ENCODE assay signal across 8 cellular contexts in genomic region chr7:76314042-76314721, GRCh38. TPM values are rescaled to one million over a fixed set of nuclear protein-coding genes. Genes with fewer than 3 reads are reported as not detected.
DNase-seq lines count a peak whose midpoint lies in the region; TF ChIP-seq lines count a peak whose summit lies in the region.

No MANE protein-coding gene starts in this region.

- TF ChIP-seq RAD21 in SK-N-SH (IDR thresholded peaks at IDR 0.05; ENCODE audit: low read length) = peak; percentile 100

- intact Hi-C loops in activated naive CD4-positive, alpha-beta T cell treated with anti-CD3 and anti-CD28 coated beads for 36 hours (cut with micrococcal nuclease) = loop anchor here (1.0 kb wide), 4 partner anchors 11 to 136 kb away; no protein-coding TSS in a partner anchor

- peaks cover 6% of the 10 kb centered on the region for H3F3A ChIP-seq in SK-N-SH (replicated peaks; ENCODE audit: insufficient read depth)

- CTCF ChIA-PET in SK-N-SH (lab: Yijun Ruan, JAX) = interaction anchor here (0.5 to 21.0 kb wide), 44 partner anchors 9 to 400 kb away, joined by 3 to 774 read pairs (median 4); partner anchors contain the start of genes HSPB1 and SRRM3
- CTCF ChIA-PET in activated naive CD4-positive, alpha-beta T cell treated with anti-CD3 and anti-CD28 coated beads for 36 hours (lab: Charles Lee) = interaction anchor here (0.6 to 7.2 kb wide), 27 partner anchors 10 to 188 kb away, joined by 3 to 103 read pairs (median 5); partner anchors contain the start of genes HSPB1 and YWHAG

- H3K36me3 ChIP-seq in ES-I3 (ENCODE audit: insufficient read depth, low read length) (no peaks in the 10 kb centered on the region), SK-N-SH (replicated peaks in 1 of 2; ENCODE audit: control insufficient read depth in 1 of 2, insufficient read depth in 2 of 2, low read length in 1 of 2) (no peaks in the 10 kb centered on the region)

- no peaks in the 10 kb centered on the region; the same call in 1 of the 2 replicates for H3K79me2 ChIP-seq in SK-N-SH (ENCODE audit: insufficient read depth)

- TF ChIP-seq CTCF in HFFc6 (IDR thresholded peaks at IDR 0.05) = peak; percentile 100
- TF ChIP-seq CTCF in SK-N-SH (IDR thresholded peaks at IDR 0.05) = peak; percentile 100
- TF ChIP-seq CTCF in glutamatergic neuron (IDR thresholded peaks at IDR 0.05; ENCODE audit: partially characterized antibody, unreplicated experiment) = peak; percentile 97
- peak; percentile 100 for TF ChIP-seq CTCF in type B pancreatic cell (conservative IDR thresholded peaks at IDR 0.05)

- H3K9ac ChIP-seq in ES-I3 (ENCODE audit: low read depth, low read length) = peak overlapping the region; percentile 55; the same call in 1 of the 2 replicates
- H3K9ac ChIP-seq in SK-N-SH = no peak overlapping the region

- H2AFZ ChIP-seq in SK-N-SH (ENCODE audit: low read depth) = peak overlapping the region; percentile 79; the same call in 1 of the 2 replicates

- 13% methylated on average over 12 of the region's 15 CpGs for WGBS in SK-N-SH (ENCODE audit: low lambda C conversion rate)

- POLR2A ChIA-PET in SK-N-SH (lab: Yijun Ruan, JAX) = interaction anchor here (0.7 to 1.5 kb wide), 7 partner anchors 11 to 136 kb away, joined by 3 to 7 read pairs (median 4); partner anchors contain the start of gene YWHAG

- H3K4me2 ChIP-seq in SK-N-SH = no peak overlapping the region

- H3K4me3 ChIP-seq in SK-N-SH (ENCODE audit: low read depth in 2 of 2, low read length in 1 of 2) = no peak overlapping the region; a peak in 2 of 4 replicates

- H3K27me3 ChIP-seq in SK-N-SH (ENCODE audit: insufficient read depth) = no peaks in the 10 kb centered on the region

- peak overlapping the region; percentile 50; the same call in 1 of the 2 replicates for H3K4me3 Mint-ChIP-seq in HFFc6
- no peak overlapping the region for H3K4me3 Mint-ChIP-seq in activated naive CD4-positive, alpha-beta T cell treated with anti-CD3 and anti-CD28 coated beads for 36 hours
- H3K4me3 Mint-ChIP-seq in glutamatergic neuron (ENCODE audit: unreplicated experiment) = no peak overlapping the region
- H3K4me3 Mint-ChIP-seq in type B pancreatic cell = peak overlapping the region; percentile 39

- TF ChIP-seq EP300 in SK-N-SH (IDR thresholded peaks at IDR 0.05; ENCODE audit: borderline replicate concordance in 1 of 2, low read depth in 1 of 2, low read length in 1 of 2) = peak in 1 of 2 experiments; percentile 69; a peak in 3 of 4 replicates

- no peak overlapping the region for H3K27ac ChIP-seq in SK-N-SH (ENCODE audit: low read depth in 2 of 2, low read length in 1 of 2)

- H3K27ac Mint-ChIP-seq in HFFc6 (peak overlapping the region; percentile 49; the same call in 1 of the 2 replicates), glutamatergic neuron (ENCODE audit: unreplicated experiment) (no peak overlapping the region), type B pancreatic cell (peak overlapping the region; percentile 46)
- no peak overlapping the region for H3K27ac Mint-ChIP-seq in activated naive CD4-positive, alpha-beta T cell treated with anti-CD3 and anti-CD28 coated beads for 36 hours

- DNase-seq in HFFc6 (peak; percentile 86), NCI-H1105 (lab: John Stamatoyannopoulos, UW) (peak; percentile 81), SK-N-SH (peak; percentile 97), glutamatergic neuron (peak; percentile 98), pons (ENCODE audit: low spot score) (peak; percentile 94), type B pancreatic cell (ENCODE audit: extremely low spot score, unreplicated experiment) (peak; percentile 96)
- DNase-seq in activated naive CD4-positive, alpha-beta T cell treated with anti-CD3 and anti-CD28 coated beads for 36 hours = peak; percentile 99

- H3K36me3 Mint-ChIP-seq in HFFc6 (ENCODE audit: low read depth) (no peaks in the 10 kb centered on the region), glutamatergic neuron (ENCODE audit: unreplicated experiment) (no peaks in the 10 kb centered on the region), type B pancreatic cell (no peaks in the 10 kb centered on the region)
- H3K36me3 Mint-ChIP-seq in activated naive CD4-positive, alpha-beta T cell treated with anti-CD3 and anti-CD28 coated beads for 36 hours (ENCODE audit: low read depth) = no peaks in the 10 kb centered on the region

- H3K9me3 Mint-ChIP-seq in HFFc6 (no peaks in the 10 kb centered on the region), glutamatergic neuron (ENCODE audit: unreplicated experiment) (peaks cover 12% of the 10 kb centered on the region), type B pancreatic cell (no peaks in the 10 kb centered on the region)
- H3K9me3 Mint-ChIP-seq in activated naive CD4-positive, alpha-beta T cell treated with anti-CD3 and anti-CD28 coated beads for 36 hours = no peaks in the 10 kb centered on the region

- H3K4me1 ChIP-seq in ES-I3 (ENCODE audit: insufficient read depth, low read length) (peaks cover 14% of the 10 kb centered on the region; the same call in 1 of the 2 replicates), SK-N-SH (ENCODE audit: control insufficient read depth in 1 of 2, insufficient read depth in 2 of 2, low read depth in 1 of 2, low read length in 1 of 2) (peaks cover 4 to 26% of the 10 kb centered on the region in 2 experiments; a peak in 2 of 4 replicates)

- H3K9me2 ChIP-seq in SK-N-SH = no peaks in the 10 kb centered on the region

- H3K9me3 ChIP-seq in ES-I3 (ENCODE audit: control insufficient read depth, insufficient read depth, low read length) (no peaks in the 10 kb centered on the region), SK-N-SH (no peaks in the 10 kb centered on the region)

- H3K4me1 Mint-ChIP-seq in HFFc6 (ENCODE audit: low read depth) = peaks cover 24% of the 10 kb centered on the region
- H3K4me1 Mint-ChIP-seq in activated naive CD4-positive, alpha-beta T cell treated with anti-CD3 and anti-CD28 coated beads for 36 hours (ENCODE audit: low read depth) = peaks cover 18% of the 10 kb centered on the region
- H3K4me1 Mint-ChIP-seq in glutamatergic neuron (ENCODE audit: low read depth, unreplicated experiment) = peaks cover 20% of the 10 kb centered on the region
- H3K4me1 Mint-ChIP-seq in type B pancreatic cell (ENCODE audit: unreplicated experiment) = peaks cover 21% of the 10 kb centered on the region

- H3K27me3 Mint-ChIP-seq in HFFc6 (ENCODE audit: insufficient read depth) = no peaks in the 10 kb centered on the region; the same call in 1 of the 2 replicates
- H3K27me3 Mint-ChIP-seq in activated naive CD4-positive, alpha-beta T cell treated with anti-CD3 and anti-CD28 coated beads for 36 hours (ENCODE audit: low read depth) = no peaks in the 10 kb centered on the region
- peaks cover 10% of the 10 kb centered on the region for H3K27me3 Mint-ChIP-seq in glutamatergic neuron (ENCODE audit: unreplicated experiment)
- H3K27me3 Mint-ChIP-seq in type B pancreatic cell = no peaks in the 10 kb centered on the region

- H4K20me1 ChIP-seq in SK-N-SH (ENCODE audit: insufficient read depth) = no peaks in the 10 kb centered on the region

TF ChIP-seq in SK-N-SH, 30 proteins besides CTCF, POLR2A, EP300 and RAD21 (continues in another document):
- TF ChIP-seq FOSL2 (IDR thresholded peaks at IDR 0.05; ENCODE audit: borderline replicate concordance, low read depth) (no peak), EZH2phosphoT487 (IDR thresholded peaks at IDR 0.05; ENCODE audit: borderline replicate concordance, low read depth) (no peak), TEAD4 (IDR thresholded peaks at IDR 0.05; ENCODE audit: borderline replicate concordance, insufficient read depth) (no peak), SMC3 (IDR thresholded peaks at IDR 0.05; ENCODE audit: low read depth, low read length) (peak; percentile 100), NRF1 (IDR thresholded peaks at IDR 0.05; ENCODE audit: low read depth, low read length) (peak; percentile 64)
- TF ChIP-seq, protein P1, sequence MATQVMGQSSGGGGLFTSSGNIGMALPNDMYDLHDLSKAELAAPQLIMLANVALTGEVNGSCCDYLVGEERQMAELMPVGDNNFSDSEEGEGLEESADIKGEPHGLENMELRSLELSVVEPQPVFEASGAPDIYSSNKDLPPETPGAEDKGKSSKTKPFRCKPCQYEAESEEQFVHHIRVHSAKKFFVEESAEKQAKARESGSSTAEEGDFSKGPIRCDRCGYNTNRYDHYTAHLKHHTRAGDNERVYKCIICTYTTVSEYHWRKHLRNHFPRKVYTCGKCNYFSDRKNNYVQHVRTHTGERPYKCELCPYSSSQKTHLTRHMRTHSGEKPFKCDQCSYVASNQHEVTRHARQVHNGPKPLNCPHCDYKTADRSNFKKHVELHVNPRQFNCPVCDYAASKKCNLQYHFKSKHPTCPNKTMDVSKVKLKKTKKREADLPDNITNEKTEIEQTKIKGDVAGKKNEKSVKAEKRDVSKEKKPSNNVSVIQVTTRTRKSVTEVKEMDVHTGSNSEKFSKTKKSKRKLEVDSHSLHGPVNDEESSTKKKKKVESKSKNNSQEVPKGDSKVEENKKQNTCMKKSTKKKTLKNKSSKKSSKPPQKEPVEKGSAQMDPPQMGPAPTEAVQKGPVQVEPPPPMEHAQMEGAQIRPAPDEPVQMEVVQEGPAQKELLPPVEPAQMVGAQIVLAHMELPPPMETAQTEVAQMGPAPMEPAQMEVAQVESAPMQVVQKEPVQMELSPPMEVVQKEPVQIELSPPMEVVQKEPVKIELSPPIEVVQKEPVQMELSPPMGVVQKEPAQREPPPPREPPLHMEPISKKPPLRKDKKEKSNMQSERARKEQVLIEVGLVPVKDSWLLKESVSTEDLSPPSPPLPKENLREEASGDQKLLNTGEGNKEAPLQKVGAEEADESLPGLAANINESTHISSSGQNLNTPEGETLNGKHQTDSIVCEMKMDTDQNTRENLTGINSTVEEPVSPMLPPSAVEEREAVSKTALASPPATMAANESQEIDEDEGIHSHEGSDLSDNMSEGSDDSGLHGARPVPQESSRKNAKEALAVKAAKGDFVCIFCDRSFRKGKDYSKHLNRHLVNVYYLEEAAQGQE (IDR thresholded peaks at IDR 0.05; ENCODE audit: low read depth, low read length) = 0 out of 2 replicates have a peak, but pooled peaks have one; percentile 62

RNA-seq across cellular contexts. Expression of gene HSPB1, which starts 11.7 kb away (rescaled TPM):
- total RNA-seq in HFFc6 (2021; fragmentation: NEBNext Ultra II Directional; extraction: Animal tissue kit (Norgen Biotek cat#: 25700)) = 1,000 to 10,000 TPM; 1,016 to 1,211 (median 1,126) TPM
- 439 and 824 TPM in 2 replicates for polyA plus RNA-seq in SK-N-SH (2012; rRNA removed)
- polyA plus RNA-seq in SK-N-SH (2012; cell fraction: cytosol; rRNA removed) = 324 and 487 TPM in 2 replicates
- 369 and 776 TPM in 2 replicates for polyA plus RNA-seq in SK-N-SH (2012; cell fraction: nucleus; rRNA removed)
- total RNA-seq in activated naive CD4-positive, alpha-beta T cell treated with anti-CD3 and anti-CD28 coated beads for 36 hours = 100 to 1,000 TPM; 106 to 115 TPM
- total RNA-seq in glutamatergic neuron (ENCODE audit: unreplicated experiment) (50.4 TPM), type B pancreatic cell (ENCODE audit: low replicate concordance) (228 and 315 TPM in 2 replicates)

RNA-seq across cellular contexts. Expression of gene YWHAG, which starts 44.6 kb away (rescaled TPM):
- 100 to 1,000 TPM; 171 to 210 (median 180) TPM for total RNA-seq in HFFc6 (2021; fragmentation: NEBNext Ultra II Directional; extraction: Animal tissue kit (Norgen Biotek cat#: 25700))
- polyA plus RNA-seq in SK-N-SH (2012; rRNA removed) = 60.4 and 78.0 TPM in 2 replicates
- 69.7 and 76.5 TPM in 2 replicates for polyA plus RNA-seq in SK-N-SH (2012; cell fraction: cytosol; rRNA removed)
- polyA plus RNA-seq in SK-N-SH (2012; cell fraction: nucleus; rRNA removed) = 49.2 and 56.0 TPM in 2 replicates
- total RNA-seq in activated naive CD4-positive, alpha-beta T cell treated with anti-CD3 and anti-CD28 coated beads for 36 hours = 10 to 100 TPM; 95.3 to 96.9 TPM
- 650 TPM for total RNA-seq in glutamatergic neuron (ENCODE audit: unreplicated experiment)
- 140 TPM in 2 replicates for total RNA-seq in type B pancreatic cell (ENCODE audit: low replicate concordance)

Comparison
In these comparisons a context has a peak if more than half of its experiments do, and no peak if none do; other contexts are left out.
1. H3K27ac Mint-ChIP-seq: peak in HFFc6 (single experiment) and type B pancreatic cell (single experiment); none in activated naive CD4-positive, alpha-beta T cell treated with anti-CD3 and anti-CD28 coated beads for 36 hours (single experiment) and glutamatergic neuron (single experiment).
2. H3K4me3 Mint-ChIP-seq: peak in HFFc6 (single experiment) and type B pancreatic cell (single experiment); none in activated naive CD4-positive, alpha-beta T cell treated with anti-CD3 and anti-CD28 coated beads for 36 hours (single experiment) and glutamatergic neuron (single experiment).
3. Peak in every context shown above with its lines, with median percentiles within 50 percentile points of each other: DNase-seq and CTCF ChIP-seq.